Comparison of ENCODE assay signal across 19 cellular contexts in genomic region chr13:40403509-40404241, GRCh38.
A peak's percentile ranks its signal among the peaks of the same experiment; 100 is the strongest.
DNase-seq lines count a peak whose midpoint lies in the region; ATAC-seq and TF ChIP-seq lines count a peak whose summit lies in the region.
"Had no signal": no experiment of that assay in that cellular context is flagged by ENCODE, and none has a peak within 500 bp of the region (broad histone marks: within the 10 kb centered on the region; RNA-seq: fewer than 3 reads in every experiment).

No MANE protein-coding gene starts in this region.

- H3K27me3 Mint-ChIP-seq in dendritic cell treated with granulocyte-macrophage colony-stimulating factor and Interleukin-4, amounts not matched to agents 40 ng/mL and 50 ng/mL, for 4 days = no peaks in the 10 kb centered on the region
- H3K27me3 Mint-ChIP-seq in immature natural killer cell (ENCODE audit: low read depth in 3 of 3) = no peaks in the 10 kb centered on the region
- H3K27me3 Mint-ChIP-seq: activated CD8-positive, alpha-beta memory T cell treated with anti-CD3 and anti-CD28 coated beads, Interleukin-2, amount 10 ng/mL, durations not matched to agents 7 days and 5 days; T-cell had no signal

- H3K27me3 ChIP-seq in muscle layer of duodenum (ENCODE audit: low read depth, low read length) = no peaks in the 10 kb centered on the region
- H3K27me3 ChIP-seq in stomach smooth muscle (ENCODE audit: control insufficient read depth in 1 of 2, insufficient read depth in 2 of 2, low read length in 2 of 2) = no peaks in the 10 kb centered on the region
- H3K27me3 ChIP-seq: BE2C, MG63 had no signal

- H3K4me1 ChIP-seq in muscle layer of duodenum (ENCODE audit: control insufficient read depth in 1 of 2, insufficient read depth in 2 of 2, low read length in 2 of 2) (peaks cover 19 to 20% of the 10 kb centered on the region in 2 donors), stomach smooth muscle (ENCODE audit: control insufficient read depth, insufficient read depth, low read length) (peaks cover 9% of the 10 kb centered on the region)
- H3K4me1 ChIP-seq: BE2C had no signal

- H3K4me3 ChIP-seq in NB4 (ENCODE audit: low read depth, low read length) = no peak overlapping the region
- H3K4me3 ChIP-seq in muscle layer of duodenum (ENCODE audit: low read depth in 1 of 2, low read length in 2 of 2) = no peak overlapping the region
- no peak overlapping the region for H3K4me3 ChIP-seq in stomach smooth muscle (ENCODE audit: low read length in 2 of 2)
- H3K4me3 ChIP-seq: MG63 had no signal

- no peak overlapping the region for H3K9ac ChIP-seq in stomach smooth muscle (ENCODE audit: low read length in 2 of 2)

- TF ChIP-seq POLR2A in NB4 (IDR thresholded peaks at IDR 0.05; ENCODE audit: extremely low read depth, insufficient read length) = no peak

- peak overlapping the region; percentile 78 for H3K27ac ChIP-seq in muscle layer of duodenum (ENCODE audit: low read length)
- peak overlapping the region; percentile 37 for H3K27ac ChIP-seq in stomach smooth muscle (ENCODE audit: low read length)

- in situ Hi-C loops in GM13976 (cut with MboI; ENCODE audit: low sequenced_read_pairs, unreplicated experiment) = no loop called here

- H3K4me3 Mint-ChIP-seq in dendritic cell treated with granulocyte-macrophage colony-stimulating factor and Interleukin-4, amounts not matched to agents 40 ng/mL and 50 ng/mL, for 4 days = no peak overlapping the region
- no peak overlapping the region for H3K4me3 Mint-ChIP-seq in immature natural killer cell
- H3K4me3 Mint-ChIP-seq: activated CD8-positive, alpha-beta memory T cell treated with anti-CD3 and anti-CD28 coated beads, Interleukin-2, amount 10 ng/mL, durations not matched to agents 7 days and 5 days; WTC11 had no signal

- no peaks in the 10 kb centered on the region for H3K36me3 ChIP-seq in muscle layer of duodenum (ENCODE audit: control insufficient read depth in 1 of 2, insufficient read depth in 2 of 2, low read length in 2 of 2)
- no peaks in the 10 kb centered on the region for H3K36me3 ChIP-seq in stomach smooth muscle (ENCODE audit: control insufficient read depth in 2 of 2, insufficient read depth in 2 of 2, low read length in 2 of 2)
- H3K36me3 ChIP-seq: BE2C, MG63 had no signal

- peak overlapping the region; percentile 23 for H3K27ac Mint-ChIP-seq in dendritic cell treated with granulocyte-macrophage colony-stimulating factor and Interleukin-4, amounts not matched to agents 40 ng/mL and 50 ng/mL, for 4 days
- no peak overlapping the region for H3K27ac Mint-ChIP-seq in immature natural killer cell
- H3K27ac Mint-ChIP-seq: activated CD8-positive, alpha-beta memory T cell treated with anti-CD3 and anti-CD28 coated beads, Interleukin-2, amount 10 ng/mL, durations not matched to agents 7 days and 5 days; T-cell; WTC11 had no signal

- TF ChIP-seq CTCF in NB4 (IDR thresholded peaks at IDR 0.05; ENCODE audit: low read depth, low read length) = no peak
- TF ChIP-seq CTCF in GM13976 (IDR thresholded peaks at IDR 0.05; ENCODE audit: borderline replicate concordance, control extremely low read depth, extremely low read depth, insufficient read depth, missing control alignments) = no peak

- H3K36me3 Mint-ChIP-seq in dendritic cell treated with granulocyte-macrophage colony-stimulating factor and Interleukin-4, amounts not matched to agents 40 ng/mL and 50 ng/mL, for 4 days (ENCODE audit: low read depth) = no peaks in the 10 kb centered on the region
- peaks cover 0 to 5% (median 0%) of the 10 kb centered on the region in 3 donors for H3K36me3 Mint-ChIP-seq in immature natural killer cell
- H3K36me3 Mint-ChIP-seq: activated CD8-positive, alpha-beta memory T cell treated with anti-CD3 and anti-CD28 coated beads, Interleukin-2, amount 10 ng/mL, durations not matched to agents 7 days and 5 days; T-cell; WTC11 had no signal

- intact Hi-C loops in dendritic cell treated with granulocyte-macrophage colony-stimulating factor and Interleukin-4, amounts not matched to agents 40 ng/mL and 50 ng/mL, for 4 days (cut with micrococcal nuclease) = loop anchor here (2.0 to 10.0 kb wide), 3 partner anchors 34 to 371 kb away; partner anchors contain the start of gene MRPS31

- ATAC-seq in GM21786 (IDR thresholded peaks at IDR 0.05; ENCODE audit: unreplicated experiment) = no peak
- ATAC-seq in HG02798 (IDR thresholded peaks at IDR 0.05; ENCODE audit: poor library complexity, unreplicated experiment) = no peak
- ATAC-seq: activated CD8-positive, alpha-beta memory T cell treated with anti-CD3 and anti-CD28 coated beads, Interleukin-2, amount 10 ng/mL, durations not matched to agents 7 days and 5 days; Panc1; T-cell had no signal

- no peaks in the 10 kb centered on the region for H3K9me3 ChIP-seq in muscle layer of duodenum (ENCODE audit: control insufficient read depth in 1 of 2, low read length in 2 of 2)
- H3K9me3 ChIP-seq in stomach smooth muscle (ENCODE audit: control insufficient read depth in 2 of 2, low read length in 2 of 2) = no peaks in the 10 kb centered on the region
- H3K9me3 ChIP-seq: BE2C, MG63 had no signal

- peaks cover 57% of the 10 kb centered on the region for H3K4me1 Mint-ChIP-seq in dendritic cell treated with granulocyte-macrophage colony-stimulating factor and Interleukin-4, amounts not matched to agents 40 ng/mL and 50 ng/mL, for 4 days (ENCODE audit: low read depth)
- H3K4me1 Mint-ChIP-seq in immature natural killer cell = peaks cover 24 to 28% of the 10 kb centered on the region in 2 donors

- DNase-seq in NB4 (ENCODE audit: low read depth) = peak; percentile 31
- no peak for DNase-seq in immature natural killer cell
- no peak for DNase-seq in GM13976 (ENCODE audit: low spot score)
- DNase-seq: activated CD8-positive, alpha-beta memory T cell treated with anti-CD3 and anti-CD28 coated beads, Interleukin-2, amount 10 ng/mL, durations not matched to agents 7 days and 5 days; activated gamma-delta T cell treated with Interleukin-2 at 50 U/mL for 16 hours; anterior cingulate cortex; BE2C; NCI-H2081; NCI-H69; nephron progenitor cell; T-cell had no signal

- H3K9me3 Mint-ChIP-seq in dendritic cell treated with granulocyte-macrophage colony-stimulating factor and Interleukin-4, amounts not matched to agents 40 ng/mL and 50 ng/mL, for 4 days = no peaks in the 10 kb centered on the region
- no peaks in the 10 kb centered on the region for H3K9me3 Mint-ChIP-seq in immature natural killer cell
- H3K9me3 Mint-ChIP-seq: nephron progenitor cell, WTC11 had no signal
